ENCODE assay signal across 1 cellular context in genomic region chr14:81529391-81529790, GRCh38.
TF ChIP-seq lines count a peak whose summit lies in the region.

No MANE protein-coding gene starts in this region.

TF ChIP-seq in HepG2, 621 proteins besides CTCF, POLR2A, EP300 and RAD21 (continued from another document):
- TF ChIP-seq, protein P1, sequence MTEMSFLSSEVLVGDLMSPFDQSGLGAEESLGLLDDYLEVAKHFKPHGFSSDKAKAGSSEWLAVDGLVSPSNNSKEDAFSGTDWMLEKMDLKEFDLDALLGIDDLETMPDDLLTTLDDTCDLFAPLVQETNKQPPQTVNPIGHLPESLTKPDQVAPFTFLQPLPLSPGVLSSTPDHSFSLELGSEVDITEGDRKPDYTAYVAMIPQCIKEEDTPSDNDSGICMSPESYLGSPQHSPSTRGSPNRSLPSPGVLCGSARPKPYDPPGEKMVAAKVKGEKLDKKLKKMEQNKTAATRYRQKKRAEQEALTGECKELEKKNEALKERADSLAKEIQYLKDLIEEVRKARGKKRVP (CRISPR knock-in tag; IDR thresholded peaks at IDR 0.05): peak in 1 of 2 experiments; percentile 93; a peak in 2 of 4 replicates
- TF ChIP-seq PHF20 (CRISPR knock-in tag; IDR thresholded peaks at IDR 0.05) (no peak), NPAS2 (CRISPR knock-in tag; IDR thresholded peaks at IDR 0.05; ENCODE audit: borderline replicate concordance) (no peak), E2F5 (CRISPR knock-in tag; conservative IDR thresholded peaks at IDR 0.05) (no peak), ZBTB20 (CRISPR knock-in tag; IDR thresholded peaks at IDR 0.05; ENCODE audit: borderline replicate concordance, low read depth) (no peak), FUBP1 (CRISPR knock-in tag; IDR thresholded peaks at IDR 0.05; ENCODE audit: borderline replicate concordance) (no peak), CEBPB (IDR thresholded peaks at IDR 0.05; ENCODE audit: borderline replicate concordance, low read depth, low read length) (peak; percentile 64; the same call in 1 of the 2 replicates), KAT8 (CRISPR knock-in tag; IDR thresholded peaks at IDR 0.05) (no peak), ZFP36 (IDR thresholded peaks at IDR 0.05; ENCODE audit: borderline replicate concordance, low read depth, low read length, partially characterized antibody) (no peak), CREM (IDR thresholded peaks at IDR 0.05) (no peak), CREM (CRISPR knock-in tag; IDR thresholded peaks at IDR 0.05) (no peak), TBX3 (IDR thresholded peaks at IDR 0.05; ENCODE audit: borderline replicate concordance) (no peak), NFAT5 (CRISPR knock-in tag; IDR thresholded peaks at IDR 0.05) (no peak), TSC22D2 (CRISPR knock-in tag; IDR thresholded peaks at IDR 0.05; ENCODE audit: borderline replicate concordance) (no peak), CEBPG (CRISPR knock-in tag; IDR thresholded peaks at IDR 0.05) (0 out of 2 replicates have a peak, but pooled peaks have one; percentile 4), ZNF12 (CRISPR knock-in tag; IDR thresholded peaks at IDR 0.05) (no peak)
- TF ChIP-seq, protein P2, sequence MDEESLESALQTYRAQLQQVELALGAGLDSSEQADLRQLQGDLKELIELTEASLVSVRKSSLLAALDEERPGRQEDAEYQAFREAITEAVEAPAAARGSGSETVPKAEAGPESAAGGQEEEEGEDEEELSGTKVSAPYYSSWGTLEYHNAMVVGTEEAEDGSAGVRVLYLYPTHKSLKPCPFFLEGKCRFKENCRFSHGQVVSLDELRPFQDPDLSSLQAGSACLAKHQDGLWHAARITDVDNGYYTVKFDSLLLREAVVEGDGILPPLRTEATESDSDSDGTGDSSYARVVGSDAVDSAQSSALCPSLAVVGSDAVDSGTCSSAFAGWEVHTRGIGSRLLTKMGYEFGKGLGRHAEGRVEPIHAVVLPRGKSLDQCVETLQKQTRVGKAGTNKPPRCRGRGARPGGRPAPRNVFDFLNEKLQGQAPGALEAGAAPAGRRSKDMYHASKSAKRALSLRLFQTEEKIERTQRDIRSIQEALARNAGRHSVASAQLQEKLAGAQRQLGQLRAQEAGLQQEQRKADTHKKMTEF (CRISPR knock-in tag; IDR thresholded peaks at IDR 0.05): no peak
